Comparison of ENCODE assay signal across 18 cellular contexts in genomic region chr2:109660046-109660860, GRCh38. TPM values are rescaled to one million over a fixed set of nuclear protein-coding genes. Genes with fewer than 3 reads are reported as not detected.
DNase-seq lines count a peak whose midpoint lies in the region; ATAC-seq and TF ChIP-seq lines count a peak whose summit lies in the region.
"Had no signal": no experiment of that assay in that cellular context is flagged by ENCODE, and none has a peak within 500 bp of the region (broad histone marks: within the 10 kb centered on the region; RNA-seq: fewer than 3 reads in every experiment).

No MANE protein-coding gene starts in this region.

- H3K36me3 Mint-ChIP-seq in nephron progenitor cell (ENCODE audit: low read depth), result no peaks in the 10 kb centered on the region
- no peaks in the 10 kb centered on the region for H3K36me3 Mint-ChIP-seq in activated T-cell treated with anti-CD3 and anti-CD28 coated beads, Interleukin-2, amount 50 U/mL, for 4 hours (ENCODE audit: insufficient read depth)
- H3K36me3 Mint-ChIP-seq: IgD-negative memory B cell had no signal

- no peak for TF ChIP-seq CTCF in nephron progenitor cell (IDR thresholded peaks at IDR 0.05)

- DNase-seq in DMS 273 treated with DMSO at 0.1 percent for 48 hours (lab: John Stamatoyannopoulos, UW) (peak; percentile 93), NCI-H446 (lab: John Stamatoyannopoulos, UW) (peak; percentile 66 to 83), dermis blood vessel endothelial cell (peak; percentile 60), nephron progenitor cell (no peak), NCI-H2196 treated with DMSO at 0.1 percent for 48 hours (lab: John Stamatoyannopoulos, UW; ENCODE audit: unreplicated experiment) (no peak)
- no peak for DNase-seq in activated CD4-positive, alpha-beta T cell treated with anti-CD3 and anti-CD28 coated beads, Interleukin-2, amount 50 U/mL, for 48 hours
- no peak for DNase-seq in activated T-cell treated with anti-CD3 and anti-CD28 coated beads, Interleukin-2, amount 50 U/mL, for 4 hours
- DNase-seq: activated CD4-positive, alpha-beta T cell treated with anti-CD3 and anti-CD28 coated beads for 36 hours; activated CD8-positive, alpha-beta memory T cell treated with anti-CD3 and anti-CD28 coated beads, Interleukin-2, amount 50 U/mL, for 4 hours; aorta; lower lobe of right lung; NCI-H1105 treated with DMSO at 0.1 percent for 48 hours; Right ventricle myocardium superior; small intestine had no signal

- no peak for ATAC-seq in activated CD4-positive, CD25-positive, alpha-beta regulatory T cell treated with anti-CD3 and anti-CD28 coated beads, Interleukin-2, amount 50 U/mL, for 24 hours
- no peak for ATAC-seq in activated T-cell treated with anti-CD3 and anti-CD28 coated beads, Interleukin-2, amount 50 U/mL, for 4 hours
- ATAC-seq: activated CD4-positive, alpha-beta T cell treated with anti-CD3 and anti-CD28 coated beads for 36 hours; lower lobe of right lung had no signal

- no peaks in the 10 kb centered on the region for H3K27me3 Mint-ChIP-seq in nephron progenitor cell (ENCODE audit: low read depth, poor library complexity)
- peaks cover 10% of the 10 kb centered on the region for H3K27me3 Mint-ChIP-seq in activated T-cell treated with anti-CD3 and anti-CD28 coated beads, Interleukin-2, amount 50 U/mL, for 4 hours (ENCODE audit: low read depth)
- H3K27me3 Mint-ChIP-seq: B cell had no signal

- peak overlapping the region; percentile 54 for H3K27ac Mint-ChIP-seq in nephron progenitor cell
- H3K27ac Mint-ChIP-seq: activated CD4-positive, alpha-beta T cell treated with anti-CD3 and anti-CD28 coated beads for 36 hours; B cell; IgD-negative memory B cell; T-helper 2 cell treated with Interferon-gamma antibody and Interleukin-4, amounts not matched to agents 5 μg/mL and 100 μg/mL, for 36 hours had no signal

- H3K4me1 Mint-ChIP-seq in nephron progenitor cell, result peaks cover 24% of the 10 kb centered on the region
- H3K4me1 Mint-ChIP-seq in activated T-cell treated with anti-CD3 and anti-CD28 coated beads, Interleukin-2, amount 50 U/mL, for 4 hours (ENCODE audit: low read depth), result no peaks in the 10 kb centered on the region
- H3K4me1 Mint-ChIP-seq: activated CD4-positive, alpha-beta T cell treated with anti-CD3 and anti-CD28 coated beads for 36 hours; B cell; IgD-negative memory B cell had no signal

- H3K9me3 Mint-ChIP-seq in nephron progenitor cell, result peaks cover 3% of the 10 kb centered on the region
- H3K9me3 Mint-ChIP-seq in activated T-cell treated with anti-CD3 and anti-CD28 coated beads, Interleukin-2, amount 50 U/mL, for 4 hours, result no peaks in the 10 kb centered on the region
- H3K9me3 Mint-ChIP-seq: T-helper 2 cell treated with Interferon-gamma antibody and Interleukin-4, amounts not matched to agents 5 μg/mL and 100 μg/mL, for 36 hours had no signal

- H3K4me3 Mint-ChIP-seq in nephron progenitor cell, result no peak overlapping the region
- no peak overlapping the region for H3K4me3 Mint-ChIP-seq in activated T-cell treated with anti-CD3 and anti-CD28 coated beads, Interleukin-2, amount 50 U/mL, for 4 hours
- H3K4me3 Mint-ChIP-seq: activated CD4-positive, alpha-beta T cell treated with anti-CD3 and anti-CD28 coated beads for 36 hours; B cell; T-helper 2 cell treated with Interferon-gamma antibody and Interleukin-4, amounts not matched to agents 5 μg/mL and 100 μg/mL, for 36 hours had no signal

RNA-seq across cellular contexts. Expression of gene SOWAHC, which starts 46.1 kb away (rescaled TPM):
- total RNA-seq in dermis blood vessel endothelial cell, result 11.1 and 14.3 TPM in 2 replicates
- total RNA-seq in activated T-cell treated with anti-CD3 and anti-CD28 coated beads, Interleukin-2, amount 50 U/mL, for 4 hours, result under 1 TPM; 0.38 to 0.53 (median 0.46) TPM

RNA-seq across cellular contexts. Expression of gene SEPTIN10, which starts 46.5 kb away (rescaled TPM):
- total RNA-seq in dermis blood vessel endothelial cell, result 149 and 179 TPM in 2 replicates
- 1 to 10 TPM in 2 of 3 donors, under 1 TPM in 1; 0.66 to 1.3 (median 1.1) TPM for total RNA-seq in activated T-cell treated with anti-CD3 and anti-CD28 coated beads, Interleukin-2, amount 50 U/mL, for 4 hours
- total RNA-seq: B cell had no signal

Comparison
In these comparisons a context has a peak if more than half of its experiments do, and no peak if none do; other contexts are left out.
1. DNase-seq: peak in DMS 273 treated with DMSO at 0.1 percent for 48 hours (single experiment), NCI-H446 (2 of 2) and dermis blood vessel endothelial cell (single experiment); none in nephron progenitor cell (single experiment), NCI-H2196 treated with DMSO at 0.1 percent for 48 hours (single experiment), activated CD4-positive, alpha-beta T cell treated with anti-CD3 and anti-CD28 coated beads, Interleukin-2, amount 50 U/mL, for 48 hours (0 of 2) and activated T-cell treated with anti-CD3 and anti-CD28 coated beads, Interleukin-2, amount 50 U/mL, for 4 hours (single experiment).
2. RNA of gene SEPTIN10, which starts 46.5 kb away (total RNA-seq): 149 to 179 TPM in dermis blood vessel endothelial cell; 0.66 to 1.3 TPM in activated T-cell treated with anti-CD3 and anti-CD28 coated beads, Interleukin-2, amount 50 U/mL, for 4 hours; every median in the first group is over 10 times any median in the second.